In the genomic region with DNA sequence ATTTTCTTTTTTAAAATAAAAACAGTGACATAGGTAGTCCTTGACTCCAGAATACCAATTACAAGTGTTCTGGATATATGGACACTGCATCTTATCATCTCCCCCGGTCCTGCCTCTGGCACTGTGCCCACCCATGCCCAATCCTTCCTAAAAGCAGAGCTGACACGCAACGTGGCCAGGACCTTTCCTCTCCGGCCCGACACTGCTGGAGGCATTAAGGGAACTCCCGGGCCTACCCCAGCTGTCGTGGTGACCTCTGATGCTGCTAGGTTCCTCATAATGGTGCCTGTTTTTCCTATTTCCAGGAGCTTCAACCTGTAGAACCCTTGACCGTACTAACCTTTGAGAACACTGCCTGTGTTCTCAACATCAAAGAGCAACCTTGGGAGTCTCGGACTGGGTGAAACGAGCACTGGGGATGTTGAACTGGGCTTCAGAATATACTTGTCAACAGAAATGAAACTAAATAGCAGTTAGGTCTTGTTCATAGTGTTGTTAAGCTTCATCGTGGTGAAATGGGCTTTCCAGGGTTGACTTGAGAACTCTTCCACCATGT, we compare ENCODE assay signal across 25 cellular contexts. TPM values are rescaled to one million over a fixed set of nuclear protein-coding genes. Genes with fewer than 3 reads are reported as not detected.
"Had no signal": no experiment of that assay in that cellular context is flagged by ENCODE, and none has a peak within 500 bp of the region (broad histone marks: within the 10 kb centered on the region; RNA-seq: fewer than 3 reads in every experiment).

No MANE protein-coding gene starts in this region.

- H3K36me3 Mint-ChIP-seq: activated naive CD8-positive, alpha-beta T cell treated with anti-CD3 and anti-CD28 coated beads, Interleukin-2, amount 10 ng/mL, durations not matched to agents 7 days and 5 days; naive thymus-derived CD8-positive, alpha-beta T cell had no signal

- H3K9me3 Mint-ChIP-seq: activated naive CD4-positive, alpha-beta T cell treated with anti-CD3 and anti-CD28 coated beads for 36 hours; activated naive CD8-positive, alpha-beta T cell treated with anti-CD3 and anti-CD28 coated beads, Interleukin-2, amount 10 ng/mL, durations not matched to agents 7 days and 5 days; activated T-cell treated with anti-CD3 and anti-CD28 coated beads, Interleukin-2, amount 50 U/mL, for 4 hours; naive thymus-derived CD8-positive, alpha-beta T cell; stimulated activated naive CD8-positive, alpha-beta T cell treated with anti-CD3 and anti-CD28 coated beads, Interleukin-15, Interleukin-2, amounts not matched to agents 100 ng/mL and 50 ng/mL, for 24 hours; T-helper 1 cell treated with Interleukin-12 subunit alpha and Interleukin-12 subunit beta and Interleukin-4 antibody, amounts not matched to agents 30 μg/mL and 1 μg/mL, for 36 hours had no signal

- H3K27ac Mint-ChIP-seq: activated naive CD4-positive, alpha-beta T cell treated with anti-CD3 and anti-CD28 coated beads for 36 hours; activated naive CD8-positive, alpha-beta T cell treated with anti-CD3 and anti-CD28 coated beads, Interleukin-2, amount 10 ng/mL, durations not matched to agents 7 days and 5 days; stimulated activated naive CD8-positive, alpha-beta T cell treated with anti-CD3 and anti-CD28 coated beads, Interleukin-15, Interleukin-2, amounts not matched to agents 100 ng/mL and 50 ng/mL, for 24 hours; T-helper 1 cell treated with Interleukin-12 subunit alpha and Interleukin-12 subunit beta and Interleukin-4 antibody, amounts not matched to agents 30 μg/mL and 1 μg/mL, for 36 hours had no signal

- H3K4me3 Mint-ChIP-seq: activated naive CD4-positive, alpha-beta T cell treated with anti-CD3 and anti-CD28 coated beads for 36 hours; activated naive CD8-positive, alpha-beta T cell treated with anti-CD3 and anti-CD28 coated beads, Interleukin-2, amount 10 ng/mL, durations not matched to agents 7 days and 5 days; activated T-cell treated with anti-CD3 and anti-CD28 coated beads, Interleukin-2, amount 50 U/mL, for 4 hours; naive thymus-derived CD8-positive, alpha-beta T cell; stimulated activated naive CD8-positive, alpha-beta T cell treated with anti-CD3 and anti-CD28 coated beads, Interleukin-15, Interleukin-2, amounts not matched to agents 100 ng/mL and 50 ng/mL, for 24 hours; T-helper 1 cell treated with Interleukin-12 subunit alpha and Interleukin-12 subunit beta and Interleukin-4 antibody, amounts not matched to agents 30 μg/mL and 1 μg/mL, for 36 hours had no signal

- DNase-seq: activated CD4-positive, alpha-beta T cell treated with anti-CD3 and anti-CD28 coated beads for 4 hours; activated CD4-positive, alpha-beta T cell treated with anti-CD3 and anti-CD28 coated beads, Interleukin-2, amount 50 U/mL, for 48 hours; activated CD4-positive, CD25-positive, alpha-beta regulatory T cell; activated CD8-positive, alpha-beta memory T cell treated with anti-CD3 and anti-CD28 coated beads, Interleukin-2, amount 50 U/mL, for 48 hours; activated naive CD4-positive, alpha-beta T cell treated with anti-CD3 and anti-CD28 coated beads for 36 hours; activated naive CD8-positive, alpha-beta T cell treated with anti-CD3 and anti-CD28 coated beads, Interleukin-2, amount 10 ng/mL, durations not matched to agents 7 days and 5 days; activated T-cell treated with anti-CD3 and anti-CD28 coated beads, Interleukin-2, amount 50 U/mL, for 4 hours; amygdala; cerebellar nuclear complex; gastrocnemius medialis; islet precursor cell; left colon; lower lobe of right lung; mesendoderm; naive thymus-derived CD8-positive, alpha-beta T cell; stimulated activated CD4-positive, alpha-beta T cell treated with anti-CD3 and anti-CD28 coated beads, Interleukin-1b, Interleukin-23, amount 100 ng/mL, for 48 hours; T1000; thyroid gland had no signal

- H3K4me1 Mint-ChIP-seq: activated naive CD8-positive, alpha-beta T cell treated with anti-CD3 and anti-CD28 coated beads, Interleukin-2, amount 10 ng/mL, durations not matched to agents 7 days and 5 days; naive thymus-derived CD8-positive, alpha-beta T cell had no signal

- ATAC-seq: activated T-cell treated with anti-CD3 and anti-CD28 coated beads, Interleukin-2, amount 50 U/mL, for 4 hours; gastrocnemius medialis; left colon; lower lobe of right lung; naive thymus-derived CD8-positive, alpha-beta T cell had no signal

RNA-seq across cellular contexts. Expression of a gene that starts 13.9 kb away (rescaled TPM):
- total RNA-seq: activated CD8-positive, alpha-beta memory T cell treated with anti-CD3 and anti-CD28 coated beads for 36 hours; activated naive CD4-positive, alpha-beta T cell treated with anti-CD3 and anti-CD28 coated beads for 36 hours; activated naive CD8-positive, alpha-beta T cell treated with anti-CD3 and anti-CD28 coated beads, Interleukin-2, amount 10 ng/mL, durations not matched to agents 7 days and 5 days; activated T-cell treated with anti-CD3 and anti-CD28 coated beads, Interleukin-2, amount 50 U/mL, for 4 hours; gastrocnemius medialis; left colon; lower lobe of right lung; mucosa of gallbladder; naive thymus-derived CD8-positive, alpha-beta T cell; osteocyte; right atrium auricular region; skeletal muscle tissue; thyroid gland had no signal
